Comparison of ENCODE assay signal across 20 cellular contexts in the genomic region with DNA sequence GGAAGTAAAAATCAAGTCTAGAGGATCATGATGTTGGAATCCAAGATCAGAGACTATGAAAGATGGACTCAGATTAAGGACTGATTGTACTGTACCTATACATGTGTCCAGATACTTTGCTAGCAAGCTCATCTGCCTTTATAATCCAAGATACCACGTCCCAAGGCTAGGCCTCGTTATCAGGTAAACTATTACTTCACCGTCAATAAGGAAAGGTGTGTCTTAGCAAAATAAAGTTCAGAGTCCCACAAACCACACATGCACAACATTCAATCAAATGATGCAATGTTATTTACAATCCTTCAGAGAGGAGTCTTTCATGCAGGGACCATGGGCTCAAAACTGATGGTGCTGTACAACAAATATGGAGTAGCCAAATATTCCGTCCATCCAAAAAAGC.
DNase-seq lines count a peak whose midpoint lies in the region; ATAC-seq and TF ChIP-seq lines count a peak whose summit lies in the region.
"Had no signal": no experiment of that assay in that cellular context is flagged by ENCODE, and none has a peak within 500 bp of the region (broad histone marks: within the 10 kb centered on the region; RNA-seq: fewer than 3 reads in every experiment).

No MANE protein-coding gene starts in this region.

- H3K27ac ChIP-seq in BLaER1 (no peak overlapping the region), DOHH2 (ENCODE audit: low read depth, low read length) (no peak overlapping the region)
- H3K27ac ChIP-seq: 22Rv1, A549, C4-2B had no signal

- no peaks in the 10 kb centered on the region for H3K9me2 ChIP-seq in DOHH2 (replicated peaks; ENCODE audit: control insufficient read depth, low read length)

- H3K27me3 ChIP-seq in BLaER1: no peaks in the 10 kb centered on the region
- H3K27me3 ChIP-seq in DOHH2 (ENCODE audit: control insufficient read depth, low read length): no peaks in the 10 kb centered on the region

- no peaks in the 10 kb centered on the region for H3K79me2 ChIP-seq in DOHH2 (ENCODE audit: control insufficient read depth, low read length)

- intact Hi-C loops in left colon (cut with DNase I, micrococcal nuclease): no loop called here

- no peaks in the 10 kb centered on the region for H3K36me3 ChIP-seq in BLaER1
- H3K36me3 ChIP-seq in DOHH2 (ENCODE audit: control insufficient read depth, low read length): no peaks in the 10 kb centered on the region

- no peaks in the 10 kb centered on the region for H3K9me3 ChIP-seq in BLaER1
- H3K9me3 ChIP-seq in DOHH2 (ENCODE audit: control insufficient read depth, insufficient read depth, low read length): no peaks in the 10 kb centered on the region
- H3K9me3 ChIP-seq: A549, Caco-2 had no signal

- H3K9ac ChIP-seq in BLaER1: no peak overlapping the region

- no peaks in the 10 kb centered on the region for H3F3A ChIP-seq in DOHH2 (ENCODE audit: control insufficient read depth, insufficient read depth)

- TF ChIP-seq CTCF in DOHH2 (IDR thresholded peaks at IDR 0.05; ENCODE audit: low read depth, low read length, poor library complexity, severe bottlenecking): no peak

- ATAC-seq in left colon (peak; percentile 94), HG02840 (IDR thresholded peaks at IDR 0.05; ENCODE audit: low FRiP score, unreplicated experiment) (no peak)
- ATAC-seq: A549; CD8-positive, alpha-beta T cell had no signal

- peak overlapping the region; percentile 18 for H3K4me2 ChIP-seq in BLaER1
- 0 out of 2 replicates have a peak overlapping the region, but pooled peaks have one; percentile 10 for H3K4me2 ChIP-seq in DOHH2 (ENCODE audit: low read length)
- H3K4me2 ChIP-seq: A549 had no signal

- H3K4me1 ChIP-seq in BLaER1: peaks cover 36% of the 10 kb centered on the region
- H3K4me1 ChIP-seq in DOHH2 (ENCODE audit: control insufficient read depth, low read length): peaks cover 12% of the 10 kb centered on the region
- H3K4me1 ChIP-seq: A549, Caco-2 had no signal

- H4K20me1 ChIP-seq in BLaER1 (no peaks in the 10 kb centered on the region), DOHH2 (ENCODE audit: control insufficient read depth, insufficient read depth, low read depth, low read length) (no peaks in the 10 kb centered on the region)

- H3K4me3 ChIP-seq in BLaER1: no peak overlapping the region
- no peak overlapping the region for H3K4me3 ChIP-seq in DOHH2 (ENCODE audit: low read length)
- H3K4me3 ChIP-seq: A549 had no signal

- no peak for DNase-seq in left colon
- DNase-seq in NCI-H187 (lab: John Stamatoyannopoulos, UW): no peak
- DNase-seq in D341Med (ENCODE audit: low spot score): no peak
- DNase-seq: AML-193; Caco-2; Calu3; CD4-positive, alpha-beta T cell; CD8-positive, alpha-beta T cell; DMS 273 treated with DMSO at 0.1 percent for 48 hours; DMS153; DMS53; DMS79; DND-41; GF-D8 had no signal
